In genomic region chr13:43596924-43597598, GRCh38 we compare ENCODE assay signal across 29 cellular contexts.
"Had no signal": no experiment of that assay in that cellular context is flagged by ENCODE, and none has a peak within 500 bp of the region (broad histone marks: within the 10 kb centered on the region; RNA-seq: fewer than 3 reads in every experiment).

No MANE protein-coding gene starts in this region.

- H3K27ac ChIP-seq: body of pancreas, cardiac muscle cell, coronary artery, left lung, lower lobe of right lung, right atrium auricular region, SJCRH30, thoracic aorta, WERI-Rb-1 had no signal

- H3K4me3 Mint-ChIP-seq: activated CD8-positive, alpha-beta memory T cell treated with anti-CD3 and anti-CD28 coated beads, Interleukin-2, amount 10 ng/mL, durations not matched to agents 7 days and 5 days; activated naive CD8-positive, alpha-beta T cell; activated T-helper 1 cell treated with anti-CD3 and anti-CD28 coated beads, Interleukin-12 subunit alpha, Interleukin-12 subunit beta, Interleukin-2, Interleukin-4 antibody, amounts not matched to agents 30 ng/mL and 10 ng/mL and 1 ng/mL, durations not matched to agents 14 hours and 24 hours and 36 hours; natural killer cell; stimulated activated naive B cell treated with anti-CD40 and anti-IgM and Interleukin-4, amounts not matched to agents 10 μg/mL and 1 μg/mL and 100 μg/mL, for 72 hours; T-helper 17 cell had no signal

- H3K9me3 Mint-ChIP-seq: activated T-helper 1 cell treated with anti-CD3 and anti-CD28 coated beads, Interleukin-12 subunit alpha, Interleukin-12 subunit beta, Interleukin-2, Interleukin-4 antibody, amounts not matched to agents 30 ng/mL and 10 ng/mL and 1 ng/mL, durations not matched to agents 14 hours and 24 hours and 36 hours; stimulated activated naive B cell treated with anti-CD40 and anti-IgM and Interleukin-4, amounts not matched to agents 10 μg/mL and 1 μg/mL and 100 μg/mL, for 72 hours had no signal

- H3K4me1 Mint-ChIP-seq: natural killer cell; stimulated activated naive B cell treated with anti-CD40 and anti-IgM and Interleukin-4, amounts not matched to agents 10 μg/mL and 1 μg/mL and 100 μg/mL, for 72 hours; T-helper 17 cell had no signal

- H3K27ac Mint-ChIP-seq: activated CD8-positive, alpha-beta memory T cell treated with anti-CD3 and anti-CD28 coated beads, Interleukin-2, amount 10 ng/mL, durations not matched to agents 7 days and 5 days; activated naive CD8-positive, alpha-beta T cell; activated T-helper 1 cell treated with anti-CD3 and anti-CD28 coated beads, Interleukin-12 subunit alpha, Interleukin-12 subunit beta, Interleukin-2, Interleukin-4 antibody, amounts not matched to agents 30 ng/mL and 10 ng/mL and 1 ng/mL, durations not matched to agents 14 hours and 24 hours and 36 hours; natural killer cell; stimulated activated naive B cell treated with anti-CD40 and anti-IgM and Interleukin-4, amounts not matched to agents 10 μg/mL and 1 μg/mL and 100 μg/mL, for 72 hours; T-helper 17 cell had no signal

- H3K36me3 Mint-ChIP-seq: activated CD8-positive, alpha-beta memory T cell treated with anti-CD3 and anti-CD28 coated beads, Interleukin-2, amount 10 ng/mL, durations not matched to agents 7 days and 5 days; activated naive CD8-positive, alpha-beta T cell; natural killer cell; stimulated activated naive B cell treated with anti-CD40 and anti-IgM and Interleukin-4, amounts not matched to agents 10 μg/mL and 1 μg/mL and 100 μg/mL, for 72 hours had no signal

- ATAC-seq: activated CD8-positive, alpha-beta memory T cell treated with anti-CD3 and anti-CD28 coated beads, Interleukin-2, amount 10 ng/mL, durations not matched to agents 7 days and 5 days; body of pancreas; left lung; lower lobe of right lung; SK-N-SH treated with all-trans-retinoic acid at 6 μM for 48 hours; stimulated activated naive B cell treated with anti-CD40 and anti-IgM and Interleukin-4, amounts not matched to agents 10 μg/mL and 1 μg/mL and 100 μg/mL, for 72 hours; T-helper 17 cell had no signal

- H3K27me3 Mint-ChIP-seq: activated naive CD8-positive, alpha-beta T cell; stimulated activated naive B cell treated with anti-CD40 and anti-IgM and Interleukin-4, amounts not matched to agents 10 μg/mL and 1 μg/mL and 100 μg/mL, for 72 hours; T-helper 17 cell had no signal

- H3K4me1 ChIP-seq: body of pancreas, left lung, lower lobe of right lung, right atrium auricular region, SJCRH30 had no signal

- DNase-seq: activated CD4-positive, alpha-beta T cell treated with anti-CD3 and anti-CD28 coated beads for 1 hour; activated CD4-positive, alpha-beta T cell treated with anti-CD3 and anti-CD28 coated beads, Interleukin-2, amount 50 U/mL, for 4 hours; activated CD8-positive, alpha-beta memory T cell treated with anti-CD3 and anti-CD28 coated beads, Interleukin-2, amount 10 ng/mL, durations not matched to agents 7 days and 5 days; activated gamma-delta T cell; aorta; body of pancreas; cerebellar nuclear complex; dorsolateral prefrontal cortex; effector memory CD4-positive, alpha-beta T cell; left lung; lower lobe of right lung; mesendoderm; natural killer cell; SJCRH30; stimulated activated CD4-positive, alpha-beta T cell treated with anti-CD3 and anti-CD28 coated beads, Interleukin-4, amount 100 ng/mL, for 24 hours; stimulated activated naive B cell treated with anti-CD40 and anti-IgM and Interleukin-4, amounts not matched to agents 10 μg/mL and 1 μg/mL and 100 μg/mL, for 72 hours; T-helper 17 cell; T1000; WERI-Rb-1 had no signal

- H3K27me3 ChIP-seq: body of pancreas, cardiac muscle cell, dorsolateral prefrontal cortex, left lung, right atrium auricular region, SJCRH30 had no signal

- H3K36me3 ChIP-seq: cardiac muscle cell, left lung, lower lobe of right lung, right atrium auricular region, SJCRH30, thoracic aorta, WERI-Rb-1 had no signal

- FAIRE-seq: frontal cortex, islet of Langerhans, urothelium cell line had no signal

- H3K4me3 ChIP-seq: body of pancreas, cardiac muscle cell, coronary artery, dorsolateral prefrontal cortex, left lung, lower lobe of right lung, right atrium auricular region, SJCRH30, thoracic aorta had no signal
